Comparison of ENCODE assay signal across 17 cellular contexts in genomic region chr17:80027043-80027435, GRCh38. TPM values are rescaled to one million over a fixed set of nuclear protein-coding genes. Genes with fewer than 3 reads are reported as not detected.
DNase-seq lines count a peak whose midpoint lies in the region; TF ChIP-seq lines count a peak whose summit lies in the region.
"Had no signal": no experiment of that assay in that cellular context is flagged by ENCODE, and none has a peak within 500 bp of the region (broad histone marks: within the 10 kb centered on the region; RNA-seq: fewer than 3 reads in every experiment).

No MANE protein-coding gene starts in this region.

- TF ChIP-seq CTCF in C4-2B (conservative IDR thresholded peaks at IDR 0.05) (no peak), WERI-Rb-1 (IDR thresholded peaks at IDR 0.05; ENCODE audit: low read depth, low read length) (no peak), endothelial cell (IDR thresholded peaks at IDR 0.05; ENCODE audit: unreplicated experiment) (no peak), prostate gland (IDR thresholded peaks at IDR 0.05) (no peak), A673 (conservative IDR thresholded peaks at IDR 0.05; ENCODE audit: low read depth, low read length) (no peak)

- peaks cover 10% of the 10 kb centered on the region for H3K27me3 Mint-ChIP-seq in endothelial cell (ENCODE audit: unreplicated experiment)
- H3K27me3 Mint-ChIP-seq: CD4-positive, alpha-beta T cell had no signal

- H3K4me3 Mint-ChIP-seq in endothelial cell (ENCODE audit: unreplicated experiment) = peak overlapping the region; percentile 7
- H3K4me3 Mint-ChIP-seq: CD4-positive, alpha-beta T cell; HFFc6 had no signal

- H3K27ac ChIP-seq in C4-2B (peak overlapping the region; percentile 94), WERI-Rb-1 (peak overlapping the region; percentile 93), prostate gland (peak overlapping the region; percentile 60 to 88), A673 (ENCODE audit: low read depth, low read length, poor library complexity, severe bottlenecking) (no peak overlapping the region)

- 95% methylated on average over 8 of the region's 8 CpGs for WGBS in prostate gland

- TF ChIP-seq POLR2A in prostate gland (IDR thresholded peaks at IDR 0.05) = no peak

- intact Hi-C loops in prostate gland (cut with DNase I) = loop anchor here (5.0 kb wide), 1 partner anchor 35 kb away; no protein-coding TSS in a partner anchor
- intact Hi-C loops in A673 (cut with micrococcal nuclease; ENCODE audit: unreplicated experiment) = no loop called here

- DNase-seq in WERI-Rb-1 (no peak), endothelial cell (ENCODE audit: low spot score) (no peak), prostate gland (ENCODE audit: low spot score) (no peak), HEK293T (ENCODE audit: extremely low spot score) (no peak), A673 (ENCODE audit: low spot score) (no peak), hepatic stellate cell (ENCODE audit: low spot score) (no peak)
- DNase-seq: 8988T; ACHN; Calu3; CD4-positive, alpha-beta T cell; DMS 273 treated with DMSO at 0.1 percent for 48 hours; EL; GOT3; HFFc6 had no signal

- H3K36me3 ChIP-seq in WERI-Rb-1 (peaks cover 39% of the 10 kb centered on the region), prostate gland (no peaks in the 10 kb centered on the region), A673 (ENCODE audit: insufficient read depth, low read length, poor library complexity, severe bottlenecking) (no peaks in the 10 kb centered on the region)
- H3K36me3 ChIP-seq: BLaER1 treated with 17β-estradiol and CSF1 and Interleukin-3, amounts not matched to agents 10 nM and 100 nM; HAP-1 had no signal

- peaks cover 38% of the 10 kb centered on the region for H3K4me1 ChIP-seq in prostate gland (replicated peaks)
- H3K4me1 ChIP-seq in A673 (ENCODE audit: insufficient read depth, low read length, poor library complexity, severe bottlenecking) = peaks cover 9% of the 10 kb centered on the region
- H3K4me1 ChIP-seq: HAP-1 had no signal

- peaks cover 8% of the 10 kb centered on the region for H3K36me3 Mint-ChIP-seq in endothelial cell (ENCODE audit: low read depth, unreplicated experiment)

- no peak overlapping the region for H3K27ac Mint-ChIP-seq in endothelial cell (ENCODE audit: unreplicated experiment)
- H3K27ac Mint-ChIP-seq: CD4-positive, alpha-beta T cell; HFFc6 had no signal

- no TSS peak for BruUV-seq in A673 (replicated peaks; lab: Mats Ljungman, UMichigan)

- CTCF ChIA-PET in HEK293T (lab: Yijun Ruan, JAX) = no interaction called here
- CTCF ChIA-PET in A673 (lab: Charles Lee) = no interaction called here

- H3K4me1 Mint-ChIP-seq in endothelial cell (ENCODE audit: unreplicated experiment) = peaks cover 42% of the 10 kb centered on the region

- H3K4me3 ChIP-seq in WERI-Rb-1 (ENCODE audit: low read depth, low read length) (no peak overlapping the region), prostate gland (no peak overlapping the region), A673 (ENCODE audit: low read depth, low read length, poor library complexity, severe bottlenecking) (no peak overlapping the region)
- H3K4me3 ChIP-seq: BLaER1 treated with 17β-estradiol and CSF1 and Interleukin-3, amounts not matched to agents 10 nM and 100 nM; HAP-1 had no signal

- POLR2A ChIA-PET in HEK293T (lab: Yijun Ruan, JAX) (interaction anchor here (1.1 kb wide), 2 partner anchors 8 to 428 kb away, joined by 3 to 4 read pairs; no protein-coding TSS in a partner anchor), A673 (lab: Charles Lee; ENCODE audit: low non-redundant PET) (no interaction called here)

- H3K27me3 ChIP-seq in WERI-Rb-1 (ENCODE audit: insufficient read depth, low read depth, severe bottlenecking) (no peaks in the 10 kb centered on the region), prostate gland (replicated peaks; ENCODE audit: insufficient read depth) (no peaks in the 10 kb centered on the region), A673 (replicated peaks; ENCODE audit: insufficient read depth, low read depth, low read length, poor library complexity) (no peaks in the 10 kb centered on the region)
- H3K27me3 ChIP-seq: BLaER1 treated with 17β-estradiol and CSF1 and Interleukin-3, amounts not matched to agents 10 nM and 100 nM had no signal

- no peaks in the 10 kb centered on the region for H3K9me3 Mint-ChIP-seq in endothelial cell (ENCODE audit: unreplicated experiment)
- H3K9me3 Mint-ChIP-seq: CD4-positive, alpha-beta T cell; HFFc6 had no signal

- H3K9me3 ChIP-seq in WERI-Rb-1 (ENCODE audit: severe bottlenecking) = no peaks in the 10 kb centered on the region
- no peaks in the 10 kb centered on the region for H3K9me3 ChIP-seq in prostate gland
- H3K9me3 ChIP-seq in A673 (ENCODE audit: low read depth, low read length, poor library complexity, severe bottlenecking) = no peaks in the 10 kb centered on the region
- H3K9me3 ChIP-seq: BLaER1 treated with 17β-estradiol and CSF1 and Interleukin-3, amounts not matched to agents 10 nM and 100 nM; HAP-1 had no signal

TF ChIP-seq in HEK293T, 16 proteins besides CTCF, POLR2A, EP300 and RAD21:
- TF ChIP-seq, protein P1, sequence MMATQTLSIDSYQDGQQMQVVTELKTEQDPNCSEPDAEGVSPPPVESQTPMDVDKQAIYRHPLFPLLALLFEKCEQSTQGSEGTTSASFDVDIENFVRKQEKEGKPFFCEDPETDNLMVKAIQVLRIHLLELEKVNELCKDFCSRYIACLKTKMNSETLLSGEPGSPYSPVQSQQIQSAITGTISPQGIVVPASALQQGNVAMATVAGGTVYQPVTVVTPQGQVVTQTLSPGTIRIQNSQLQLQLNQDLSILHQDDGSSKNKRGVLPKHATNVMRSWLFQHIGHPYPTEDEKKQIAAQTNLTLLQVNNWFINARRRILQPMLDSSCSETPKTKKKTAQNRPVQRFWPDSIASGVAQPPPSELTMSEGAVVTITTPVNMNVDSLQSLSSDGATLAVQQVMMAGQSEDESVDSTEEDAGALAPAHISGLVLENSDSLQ (IDR thresholded peaks at IDR 0.05) = no peak
- no peak for TF ChIP-seq FOXA1 (IDR thresholded peaks at IDR 0.05)
- TF ChIP-seq FOXK2 (IDR thresholded peaks at IDR 0.05) = no peak
- no peak for TF ChIP-seq CTBP1 (IDR thresholded peaks at IDR 0.05; ENCODE audit: borderline replicate concordance)
- no peak for TF ChIP-seq BHLHE40 (IDR thresholded peaks at IDR 0.05; ENCODE audit: borderline replicate concordance)
- no peak for TF ChIP-seq LEF1 (IDR thresholded peaks at IDR 0.05; ENCODE audit: borderline replicate concordance)
- TF ChIP-seq HDGF (IDR thresholded peaks at IDR 0.05; ENCODE audit: borderline replicate concordance) = no peak
- TF ChIP-seq TARDBP (IDR thresholded peaks at IDR 0.05) = no peak
- no peak for TF ChIP-seq SP1 (IDR thresholded peaks at IDR 0.05)
- no peak for TF ChIP-seq L3MBTL2 (conservative IDR thresholded peaks at IDR 0.05)

RNA-seq across cellular contexts. Expression of gene TBC1D16, which starts 8.6 kb away (rescaled TPM):
- 126 TPM for total RNA-seq in endothelial cell (ENCODE audit: unreplicated experiment)
- total RNA-seq in prostate gland = 10 to 100 TPM; 29.1 to 41.9 TPM
- 49.1 and 54.7 TPM in 2 replicates for total RNA-seq in A673 (2021)

RNA-seq across cellular contexts. Expression of gene CCDC40, which starts 9.4 kb away (rescaled TPM):
- total RNA-seq in endothelial cell (ENCODE audit: unreplicated experiment) (7.7 TPM), prostate gland (10 to 100 TPM; 11.8 to 19.7 TPM), A673 (2021) (3.5 and 6.4 TPM in 2 replicates)
